Comparison of ENCODE assay signal across 11 cellular contexts in genomic region chr5:160539431-160539830, GRCh38.
DNase-seq lines count a peak whose midpoint lies in the region; ATAC-seq lines count a peak whose summit lies in the region.
"Had no signal": no experiment of that assay in that cellular context is flagged by ENCODE, and none has a peak within 500 bp of the region (broad histone marks: within the 10 kb centered on the region; RNA-seq: fewer than 3 reads in every experiment).

No MANE protein-coding gene starts in this region.

- no peak overlapping the region for H3K27ac Mint-ChIP-seq in activated CD4-positive, alpha-beta T cell treated with anti-CD3 and anti-CD28 coated beads, Interleukin-2, amount 10 ng/mL, durations not matched to agents 7 days and 5 days
- H3K27ac Mint-ChIP-seq: brain had no signal

- no peaks in the 10 kb centered on the region for H3K27me3 Mint-ChIP-seq in activated CD4-positive, alpha-beta T cell treated with anti-CD3 and anti-CD28 coated beads, Interleukin-2, amount 10 ng/mL, durations not matched to agents 7 days and 5 days
- H3K27me3 Mint-ChIP-seq: brain had no signal

- no peaks in the 10 kb centered on the region for H3K9me3 Mint-ChIP-seq in activated CD4-positive, alpha-beta T cell treated with anti-CD3 and anti-CD28 coated beads, Interleukin-2, amount 10 ng/mL, durations not matched to agents 7 days and 5 days
- H3K9me3 Mint-ChIP-seq: brain had no signal

- no peaks in the 10 kb centered on the region for H3K4me1 Mint-ChIP-seq in activated CD4-positive, alpha-beta T cell treated with anti-CD3 and anti-CD28 coated beads, Interleukin-2, amount 10 ng/mL, durations not matched to agents 7 days and 5 days

- H3K4me3 Mint-ChIP-seq in activated CD4-positive, alpha-beta T cell treated with anti-CD3 and anti-CD28 coated beads, Interleukin-2, amount 10 ng/mL, durations not matched to agents 7 days and 5 days, result no peak overlapping the region
- H3K4me3 Mint-ChIP-seq: brain had no signal

- CTCF ChIA-PET in activated CD4-positive, alpha-beta T cell treated with anti-CD3 and anti-CD28 coated beads, Interleukin-2, amount 10 ng/mL, durations not matched to agents 7 days and 5 days (lab: Charles Lee), result interaction anchor here (0.8 kb wide), 1 partner anchor 31 kb away, joined by 3 read pairs; no protein-coding TSS in a partner anchor

- peak; percentile 56 for ATAC-seq in HG02642 (IDR thresholded peaks at IDR 0.05; ENCODE audit: poor library complexity, unreplicated experiment)
- ATAC-seq: Panc1 had no signal

- H3K36me3 Mint-ChIP-seq in activated CD4-positive, alpha-beta T cell treated with anti-CD3 and anti-CD28 coated beads, Interleukin-2, amount 10 ng/mL, durations not matched to agents 7 days and 5 days (ENCODE audit: low read depth), result no peaks in the 10 kb centered on the region
- H3K36me3 Mint-ChIP-seq: brain had no signal

- POLR2A ChIA-PET in activated CD4-positive, alpha-beta T cell treated with anti-CD3 and anti-CD28 coated beads, Interleukin-2, amount 10 ng/mL, durations not matched to agents 7 days and 5 days (lab: Charles Lee), result no interaction called here

- DNase-seq in activated CD4-positive, alpha-beta T cell treated with anti-CD3 and anti-CD28 coated beads for 48 hours, result peak; percentile 84
- no peak for DNase-seq in activated CD4-positive, alpha-beta T cell treated with anti-CD3 and anti-CD28 coated beads, Interleukin-2, amount 10 ng/mL, durations not matched to agents 7 days and 5 days
- peak; percentile 71 for DNase-seq in activated CD8-positive, alpha-beta memory T cell treated with anti-CD3 and anti-CD28 coated beads, Interleukin-2, amount 50 U/mL, for 48 hours
- DNase-seq in stimulated activated CD4-positive, alpha-beta T cell treated with anti-CD3 and anti-CD28 coated beads, Interleukin-4, amount 100 ng/mL, for 48 hours (ENCODE audit: low read depth in 2 of 2), result peak; percentile 50 to 64
- DNase-seq in pons (ENCODE audit: low spot score) (no peak), NCI-H446 treated with DMSO at 0.1 percent for 48 hours (lab: John Stamatoyannopoulos, UW) (no peak), cortex of kidney (lab: John Stamatoyannopoulos, UW) (no peak)
- DNase-seq: NCI-H2081 treated with DMSO at 0.1 percent for 48 hours had no signal

Comparison
In these comparisons a context has a peak if more than half of its experiments do, and no peak if none do; other contexts are left out.
1. DNase-seq: peak in activated CD4-positive, alpha-beta T cell treated with anti-CD3 and anti-CD28 coated beads for 48 hours (single experiment), activated CD8-positive, alpha-beta memory T cell treated with anti-CD3 and anti-CD28 coated beads, Interleukin-2, amount 50 U/mL, for 48 hours (single experiment) and stimulated activated CD4-positive, alpha-beta T cell treated with anti-CD3 and anti-CD28 coated beads, Interleukin-4, amount 100 ng/mL, for 48 hours (2 of 2); none in activated CD4-positive, alpha-beta T cell treated with anti-CD3 and anti-CD28 coated beads, Interleukin-2, amount 10 ng/mL, durations not matched to agents 7 days and 5 days (single experiment), pons (single experiment), NCI-H446 treated with DMSO at 0.1 percent for 48 hours (single experiment) and cortex of kidney (single experiment).